ENCODE assay signal across 16 cellular contexts in genomic region chr18:58286793-58287625, GRCh38.
A peak's percentile ranks its signal among the peaks of the same experiment; 100 is the strongest.
DNase-seq lines count a peak whose midpoint lies in the region; FAIRE-seq and TF ChIP-seq lines count a peak whose summit lies in the region.
"Had no signal": no experiment of that assay in that cellular context is flagged by ENCODE, and none has a peak within 500 bp of the region (broad histone marks: within the 10 kb centered on the region; RNA-seq: fewer than 3 reads in every experiment).

No MANE protein-coding gene starts in this region.

- H3K27ac Mint-ChIP-seq in MCF 10A (ENCODE audit: low read depth, unreplicated experiment) = peak overlapping the region; percentile 94
- peak overlapping the region; percentile 70 for H3K27ac Mint-ChIP-seq in mesothelial cell of epicardium
- H3K27ac Mint-ChIP-seq: CD4-positive, alpha-beta T cell had no signal

- TF ChIP-seq POLR2A in thyroid gland (IDR thresholded peaks at IDR 0.05) = no peak

- POLR2A ChIA-PET in MCF 10A (lab: Yijun Ruan, JAX) = interaction anchor here (0.7 to 16.7 kb wide), 9 partner anchors 9 to 242 kb away, joined by 3 to 378 read pairs (median 24); no protein-coding TSS in a partner anchor

- H3K27me3 Mint-ChIP-seq in MCF 10A (ENCODE audit: insufficient read depth, unreplicated experiment) (no peaks in the 10 kb centered on the region), mesothelial cell of epicardium (ENCODE audit: low read depth) (no peaks in the 10 kb centered on the region)

- no peak overlapping the region for H3K4me3 ChIP-seq in thyroid gland (replicated peaks in 1 of 3)
- H3K4me3 ChIP-seq: esophagus muscularis mucosa had no signal

- intact Hi-C loops in MCF 10A (cut with micrococcal nuclease) (no loop called here), thyroid gland (cut with DNase I) (no loop called here)

- no peaks in the 10 kb centered on the region for H3K36me3 ChIP-seq in thyroid gland
- H3K36me3 ChIP-seq: esophagus muscularis mucosa had no signal

- H3K4me3 Mint-ChIP-seq in MCF 10A (ENCODE audit: unreplicated experiment) (peak overlapping the region; percentile 31), mesothelial cell of epicardium (no peak overlapping the region)
- H3K4me3 Mint-ChIP-seq: CD4-positive, alpha-beta T cell had no signal

- no peaks in the 10 kb centered on the region for H3K27me3 ChIP-seq in thyroid gland
- H3K27me3 ChIP-seq: esophagus muscularis mucosa had no signal

- no peak for FAIRE-seq in GM19239 (lab: Jason Lieb, UNC)

- TF ChIP-seq CTCF in MCF 10A (IDR thresholded peaks at IDR 0.05; ENCODE audit: unreplicated experiment) (no peak), mesothelial cell of epicardium (IDR thresholded peaks at IDR 0.05; ENCODE audit: unreplicated experiment) (no peak), thyroid gland (IDR thresholded peaks at IDR 0.05) (no peak)

- H3K4me1 Mint-ChIP-seq in MCF 10A (ENCODE audit: insufficient read depth, unreplicated experiment) (peaks cover 61% of the 10 kb centered on the region), mesothelial cell of epicardium (peaks cover 27% of the 10 kb centered on the region)

- H3K9me3 ChIP-seq in thyroid gland = no peaks in the 10 kb centered on the region
- H3K9me3 ChIP-seq: esophagus muscularis mucosa had no signal

- peaks cover 39 to 47% of the 10 kb centered on the region in 2 donors for H3K4me1 ChIP-seq in thyroid gland

- H3K36me3 Mint-ChIP-seq in MCF 10A (ENCODE audit: insufficient read depth, unreplicated experiment) = peaks cover 7% of the 10 kb centered on the region
- H3K36me3 Mint-ChIP-seq in mesothelial cell of epicardium = peaks cover 9% of the 10 kb centered on the region

- peak overlapping the region; percentile 54 to 66 (median 54) for H3K27ac ChIP-seq in thyroid gland
- H3K27ac ChIP-seq: esophagus muscularis mucosa, HL-60 had no signal

- DNase-seq in NCI-H526 treated with DMSO at 0.1 percent for 48 hours (lab: John Stamatoyannopoulos, UW) = peak; percentile 81
- no peak for DNase-seq in MCF 10A (ENCODE audit: unreplicated experiment)
- no peak for DNase-seq in mesothelial cell of epicardium (ENCODE audit: low spot score in 2 of 2, unreplicated experiment in 2 of 2)
- DNase-seq in thyroid gland = no peak
- no peak for DNase-seq in NCI-H1930 (lab: John Stamatoyannopoulos, UW)
- no peak for DNase-seq in cortex of kidney (lab: John Stamatoyannopoulos, UW)
- no peak for DNase-seq in GM19239 (ENCODE audit: insufficient read length, low spot score)
- DNase-seq in HT-29 (ENCODE audit: low spot score) = no peak
- DNase-seq: CD4-positive, alpha-beta T cell; KG1; NCI-H1417; NCI-H446 treated with DMSO at 0.1 percent for 48 hours; substantia nigra; SW 1271 had no signal

- CTCF ChIA-PET in MCF 10A (lab: Yijun Ruan, JAX) = interaction anchor here (0.6 to 1.2 kb wide), 5 partner anchors 31 to 106 kb away, joined by 3 to 4 read pairs (median 3); no protein-coding TSS in a partner anchor

- WGBS in thyroid gland, 2 donors = 60 to 64% methylated on average over 7 of the region's 7 CpGs

- no TSS peak for BruUV-seq in MCF 10A (replicated peaks; lab: Mats Ljungman, UMichigan)

- H3K9me3 Mint-ChIP-seq in MCF 10A (ENCODE audit: unreplicated experiment) (no peaks in the 10 kb centered on the region), mesothelial cell of epicardium (no peaks in the 10 kb centered on the region)
- H3K9me3 Mint-ChIP-seq: CD4-positive, alpha-beta T cell had no signal
